In the genomic region with DNA sequence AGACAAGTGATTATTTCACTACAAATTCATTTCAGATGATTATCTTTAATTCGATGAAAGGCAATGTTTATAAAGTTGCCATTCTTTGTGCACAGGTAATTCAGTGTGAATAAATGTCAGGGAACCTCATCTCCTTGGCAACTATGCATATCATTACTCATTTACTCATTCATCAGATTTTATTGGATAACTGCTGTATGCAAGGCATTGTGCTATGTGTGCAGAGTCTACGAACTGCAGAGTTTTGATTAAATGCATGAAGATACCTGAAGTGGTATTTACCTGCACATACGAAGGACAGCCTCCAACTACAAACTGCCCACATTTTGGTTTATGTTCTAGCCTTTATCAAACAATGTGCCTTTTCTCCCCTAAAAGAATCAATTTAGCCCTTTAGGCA, we compare ENCODE assay signal across 13 cellular contexts. TPM values are rescaled to one million over a fixed set of nuclear protein-coding genes. Genes with fewer than 3 reads are reported as not detected.
DNase-seq lines count a peak whose midpoint lies in the region; ATAC-seq, FAIRE-seq and TF ChIP-seq lines count a peak whose summit lies in the region.
"Had no signal": no experiment of that assay in that cellular context is flagged by ENCODE, and none has a peak within 500 bp of the region (broad histone marks: within the 10 kb centered on the region; RNA-seq: fewer than 3 reads in every experiment).

No MANE protein-coding gene starts in this region.

- peak overlapping the region; percentile 100 for H3K9ac ChIP-seq in keratinocyte (ENCODE audit: control insufficient read depth, extremely low read depth, insufficient read depth, low read length)

- H3K36me3 Mint-ChIP-seq in HFFc6 (ENCODE audit: low read depth) = peaks cover 86% of the 10 kb centered on the region

- TF ChIP-seq POLR2A in stomach (IDR thresholded peaks at IDR 0.05) = no peak

- ATAC-seq in GM18519 (IDR thresholded peaks at IDR 0.05; ENCODE audit: low FRiP score, unreplicated experiment) (no peak), GM19463 (IDR thresholded peaks at IDR 0.05; ENCODE audit: unreplicated experiment) (no peak)
- ATAC-seq: activated T-cell treated with anti-CD3 and anti-CD28 coated beads, Interleukin-2, amount 50 U/mL, for 72 hours had no signal

- TF ChIP-seq CTCF in HFFc6 (IDR thresholded peaks at IDR 0.05) (no peak), ascending aorta (IDR thresholded peaks at IDR 0.05) (no peak), keratinocyte (optimal IDR thresholded peaks at IDR 0.05 in 1 of 3, IDR thresholded peaks at IDR 0.05 in 1 of 3, conservative IDR thresholded peaks at IDR 0.05 in 1 of 3; ENCODE audit: extremely low read depth in 1 of 3, insufficient read depth in 2 of 3, low read length in 3 of 3) (no peak), stomach (IDR thresholded peaks at IDR 0.05) (no peak)

- TF ChIP-seq EP300 in stomach (IDR thresholded peaks at IDR 0.05) = no peak

- H4K20me1 ChIP-seq in keratinocyte (ENCODE audit: control insufficient read depth, extremely low read depth, insufficient read depth, low read length) = peaks cover 20% of the 10 kb centered on the region

- peak; percentile 86 for FAIRE-seq in keratinocyte (lab: Jason Lieb, UNC)

- H3K27ac ChIP-seq in ascending aorta (peak overlapping the region; percentile 99 to 100), keratinocyte (ENCODE audit: control insufficient read depth, insufficient read depth, low read length) (peak overlapping the region; percentile 99), stomach (peak overlapping the region in 4 of 5 donors; percentile 90 to 96 (median 94))
- H3K27ac ChIP-seq: ovary, SK-N-MC had no signal

- no peaks in the 10 kb centered on the region for H3K9me1 ChIP-seq in keratinocyte (ENCODE audit: control insufficient read depth, extremely low read depth, insufficient read depth, low read length)

- H3K36me3 ChIP-seq in ascending aorta (no peaks in the 10 kb centered on the region), keratinocyte (ENCODE audit: control insufficient read depth in 2 of 2, extremely low read depth in 1 of 2, insufficient read depth in 2 of 2, low read length in 2 of 2) (peaks cover 5 to 23% of the 10 kb centered on the region in 2 experiments), stomach (no peaks in the 10 kb centered on the region)
- H3K36me3 ChIP-seq: ovary had no signal

- peak overlapping the region; percentile 98 for H3K4me3 Mint-ChIP-seq in HFFc6
- H3K4me3 Mint-ChIP-seq: activated T-cell treated with anti-CD3 and anti-CD28 coated beads, Interleukin-2, amount 50 U/mL, for 72 hours had no signal

- no peaks in the 10 kb centered on the region for H3K27me3 ChIP-seq in ascending aorta
- H3K27me3 ChIP-seq in keratinocyte (ENCODE audit: control insufficient read depth, extremely low read depth, insufficient read depth, low read length) = no peaks in the 10 kb centered on the region
- H3K27me3 ChIP-seq in stomach = peaks cover 0 to 25% (median 9%) of the 10 kb centered on the region in 3 donors
- H3K27me3 ChIP-seq: ovary had no signal

- no peak overlapping the region for H2AFZ ChIP-seq in keratinocyte (ENCODE audit: control insufficient read depth, low read length)

- H3K9me3 ChIP-seq in ascending aorta = no peaks in the 10 kb centered on the region
- no peaks in the 10 kb centered on the region for H3K9me3 ChIP-seq in keratinocyte (ENCODE audit: control insufficient read depth, low read depth, low read length)
- H3K9me3 ChIP-seq in stomach = no peaks in the 10 kb centered on the region
- H3K9me3 ChIP-seq: ovary had no signal

- dilution Hi-C loops in keratinocyte (cut with MboI; ENCODE audit: extremely low pct_ligation_motif_present, low sequenced_read_pairs) = no loop called here

- peak overlapping the region; percentile 99 for H3K27ac Mint-ChIP-seq in HFFc6
- H3K27ac Mint-ChIP-seq: activated T-cell treated with anti-CD3 and anti-CD28 coated beads, Interleukin-2, amount 50 U/mL, for 72 hours had no signal

- H3K4me1 ChIP-seq in ascending aorta = peaks cover 6 to 48% of the 10 kb centered on the region in 2 donors
- H3K4me1 ChIP-seq in keratinocyte (ENCODE audit: control insufficient read depth, extremely low read depth, insufficient read depth, low read length) = peaks cover 50% of the 10 kb centered on the region
- H3K4me1 ChIP-seq in stomach = peaks cover 17 to 56% (median 33%) of the 10 kb centered on the region in 4 donors

- intact Hi-C loops in ascending aorta (cut with DNase I) (loop anchor here (10.0 kb wide), 1 partner anchor 1839 kb away; the partner anchor contains the start of gene EPC2), stomach (cut with DNase I; ENCODE audit: low total_unique reads) (no loop called here)

- WGBS in stomach, 5 donors = 26 to 38% (median 36%) methylated on average over 3 of the region's 3 CpGs

- peaks cover 77% of the 10 kb centered on the region for H3K27me3 Mint-ChIP-seq in HFFc6 (ENCODE audit: insufficient read depth)

- peaks cover 68% of the 10 kb centered on the region for H3K79me2 ChIP-seq in keratinocyte (ENCODE audit: control insufficient read depth, insufficient read depth, low read length)

- DNase-seq in HFFc6 (no peak), ascending aorta (ENCODE audit: low spot score in 2 of 2) (no peak), keratinocyte (ENCODE audit: low read depth, low spot score) (peak; percentile 28), stomach (no peak), T-helper 2 cell (no peak)
- DNase-seq in activated CD8-positive, alpha-beta memory T cell treated with anti-CD3 and anti-CD28 coated beads for 24 hours = no peak
- DNase-seq: activated T-cell treated with anti-CD3 and anti-CD28 coated beads, Interleukin-2, amount 50 U/mL, for 72 hours; erythroblast; NCI-H1436; ovary had no signal

- H3K9me3 Mint-ChIP-seq in HFFc6 = peaks cover 59% of the 10 kb centered on the region
- H3K9me3 Mint-ChIP-seq: activated T-cell treated with anti-CD3 and anti-CD28 coated beads, Interleukin-2, amount 50 U/mL, for 72 hours had no signal

- peak overlapping the region; percentile 88 for H3K4me2 ChIP-seq in keratinocyte (ENCODE audit: control insufficient read depth, extremely low read depth, insufficient read depth, low read depth, low read length)

- peaks cover 68% of the 10 kb centered on the region for H3K4me1 Mint-ChIP-seq in HFFc6 (ENCODE audit: low read depth)

- H3K4me3 ChIP-seq in ascending aorta (peak overlapping the region; percentile 81 to 88), keratinocyte (ENCODE audit: control insufficient read depth in 2 of 3, extremely low read depth in 1 of 3, insufficient read depth in 2 of 3, low read depth in 1 of 3, low read length in 3 of 3) (peak overlapping the region; percentile 71 to 99 (median 93)), stomach (peak overlapping the region; percentile 61 to 77 (median 71))

RNA-seq across cellular contexts. Expression of gene RND3, which starts 3.5 kb away (rescaled TPM):
- total RNA-seq in HFFc6 (2021; fragmentation: NEBNext Ultra II Directional; extraction: Animal tissue kit (Norgen Biotek cat#: 25700)) = 100 to 1,000 TPM; 365 to 525 (median 438) TPM
- total RNA-seq in ascending aorta (10.7 TPM), stomach (10 to 100 TPM; 10.3 to 58.2 (median 20.9) TPM)
- polyA plus RNA-seq in keratinocyte (73.4 to 298 TPM (median 202 TPM) in 3 replicates), stomach (10 to 100 TPM; 29.5 to 34.1 (median 30.4) TPM)
- 1,211 TPM for polyA plus RNA-seq in keratinocyte (2011; ENCODE audit: low read depth)
- 95.0 and 179 TPM in 2 replicates for polyA plus RNA-seq in keratinocyte (2011; cell fraction: cytosol; rRNA removed)
- polyA plus RNA-seq in keratinocyte (2011; cell fraction: nucleus; rRNA removed) = 415 and 426 TPM in 2 replicates
- polyA plus RNA-seq in keratinocyte (2012; ENCODE audit: low replicate concordance) = 72.3 and 220 TPM in 2 replicates
- polyA minus RNA-seq in keratinocyte = 78.5 to 330 TPM (median 235 TPM) in 3 replicates
- 71.2 TPM for polyA minus RNA-seq in keratinocyte (2011; cell fraction: cytosol; rRNA and poly(A)+ RNA removed)
- polyA minus RNA-seq in keratinocyte (2011; cell fraction: nucleus; rRNA and poly(A)+ RNA removed) = 124 and 484 TPM in 2 replicates
- total RNA-seq: activated T-cell treated with anti-CD3 and anti-CD28 coated beads, Interleukin-2, amount 50 U/mL, for 72 hours had no signal

Comparison
In these comparisons a context has a peak if more than half of its experiments do, and no peak if none do; other contexts are left out.
1. RNA of gene RND3, which starts 3.5 kb away (total RNA-seq): 365 to 525 TPM in HFFc6; 10.3 to 58.2 TPM in stomach and 10.7 TPM in ascending aorta (single experiment); every median in the first group is over 4 times any median in the second.
2. Peak in every context shown above with its lines, with median percentiles within 50 percentile points of each other: H3K27ac ChIP-seq and H3K4me3 ChIP-seq.